ENCODE assay signal across 9 cellular contexts in the genomic region with DNA sequence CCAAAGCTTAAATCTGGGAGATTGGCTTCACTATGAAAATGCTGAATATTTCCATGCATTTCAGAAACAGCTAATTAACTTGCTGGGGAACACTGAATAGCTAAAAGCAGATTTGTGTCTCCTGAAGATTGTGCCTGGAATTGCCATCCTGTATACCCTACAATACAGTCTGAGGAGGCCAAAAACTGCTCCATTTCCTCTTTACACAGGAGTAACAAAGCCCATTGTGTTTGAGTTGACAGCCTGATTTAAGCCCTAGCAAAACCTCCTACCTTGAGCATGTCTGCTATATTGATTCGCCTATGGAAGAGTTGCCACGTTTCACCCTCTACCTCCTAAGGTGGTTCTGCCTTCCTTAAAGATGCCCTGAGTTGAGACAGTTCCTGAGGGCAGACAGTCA. TPM values are rescaled to one million over a fixed set of nuclear protein-coding genes. Genes with fewer than 3 reads are reported as not detected.
A peak's percentile ranks its signal among the peaks of the same experiment; 100 is the strongest.
DNase-seq lines count a peak whose midpoint lies in the region; ATAC-seq, FAIRE-seq and TF ChIP-seq lines count a peak whose summit lies in the region.
"Had no signal": no experiment of that assay in that cellular context is flagged by ENCODE, and none has a peak within 500 bp of the region (broad histone marks: within the 10 kb centered on the region; RNA-seq: fewer than 3 reads in every experiment).

No MANE protein-coding gene starts in this region.

- peak overlapping the region; percentile 100 for H3K4me3 Mint-ChIP-seq in Caco-2 (ENCODE audit: unreplicated experiment)

- H3K4me2 ChIP-seq in KMS-11: peak overlapping the region; percentile 67
- H3K4me2 ChIP-seq in neural cell (ENCODE audit: low read length): peak overlapping the region; percentile 68

- peaks cover 5% of the 10 kb centered on the region for H3F3A ChIP-seq in neural cell (ENCODE audit: insufficient read depth, low read length, poor library complexity, severe bottlenecking)

- H3K27me3 Mint-ChIP-seq in Caco-2 (ENCODE audit: insufficient read depth, unreplicated experiment): peaks cover 3% of the 10 kb centered on the region

- H3K4me1 Mint-ChIP-seq in Caco-2 (ENCODE audit: low read depth, unreplicated experiment): no peaks in the 10 kb centered on the region

- H3K27me3 ChIP-seq in Caco-2 (replicated peaks; ENCODE audit: control insufficient read depth, insufficient read depth, low read length) (no peaks in the 10 kb centered on the region), KMS-11 (ENCODE audit: insufficient read depth, low read depth) (0 out of 2 replicates have a peak, but pooled peaks cover 3% of the 10 kb centered on the region), ascending aorta (no peaks in the 10 kb centered on the region), neural cell (ENCODE audit: insufficient read depth, low read depth, low read length) (no peaks in the 10 kb centered on the region)

- no peak for FAIRE-seq in HTR-8/SVneo (lab: Jason Lieb, UNC)

- H3K9me3 ChIP-seq in Caco-2 (no peaks in the 10 kb centered on the region), ascending aorta (no peaks in the 10 kb centered on the region), neural cell (ENCODE audit: low read length) (no peaks in the 10 kb centered on the region)

- no TSS peak for BruUV-seq in Caco-2 (replicated peaks; lab: Mats Ljungman, UMichigan)

- H3K9ac ChIP-seq in KMS-11 (no peak overlapping the region), neural cell (ENCODE audit: low read length) (peak overlapping the region; percentile 98)

- intact Hi-C loops in Caco-2 (cut with micrococcal nuclease; ENCODE audit: unreplicated experiment): loop anchor here (2.0 kb wide), 1 partner anchor 97 kb away; no protein-coding TSS in a partner anchor
- intact Hi-C loops in ascending aorta (cut with DNase I): loop anchor here (2.0 to 10.0 kb wide), 7 partner anchors 41 to 639 kb away; a partner anchor contains a TSS

- H3K9me3 Mint-ChIP-seq in Caco-2 (ENCODE audit: unreplicated experiment): no peaks in the 10 kb centered on the region

- no peaks in the 10 kb centered on the region for H3K36me3 ChIP-seq in Caco-2 (ENCODE audit: control insufficient read depth, insufficient read depth, low read length)
- H3K36me3 ChIP-seq in KMS-11 (ENCODE audit: insufficient read depth): no peaks in the 10 kb centered on the region
- H3K36me3 ChIP-seq in ascending aorta: no peaks in the 10 kb centered on the region
- no peaks in the 10 kb centered on the region for H3K36me3 ChIP-seq in neural cell (ENCODE audit: insufficient read depth, low read length)

- no peak for TF ChIP-seq CTCF in Caco-2 (IDR thresholded peaks at IDR 0.05; ENCODE audit: insufficient read depth in 1 of 2, low read depth in 1 of 2, low read length in 1 of 2, severe bottlenecking in 1 of 2, unreplicated experiment in 1 of 2)
- no peak for TF ChIP-seq CTCF in KMS-11 (conservative IDR thresholded peaks at IDR 0.05; ENCODE audit: low read depth, low read length)
- TF ChIP-seq CTCF in ascending aorta (IDR thresholded peaks at IDR 0.05): no peak
- TF ChIP-seq CTCF in neural cell (IDR thresholded peaks at IDR 0.05; ENCODE audit: poor library complexity, severe bottlenecking): no peak

- CTCF ChIA-PET in Caco-2 (lab: Charles Lee): no interaction called here

- no peak overlapping the region for H2AFZ ChIP-seq in KMS-11 (ENCODE audit: low read depth)
- peak overlapping the region; percentile 25 for H2AFZ ChIP-seq in neural cell (ENCODE audit: low read depth, low read length)

- no peak for TF ChIP-seq RAD21 in neural cell (conservative IDR thresholded peaks at IDR 0.05)

- no peak overlapping the region for H3K4me3 ChIP-seq in Caco-2 (ENCODE audit: low read depth, low read length)
- H3K4me3 ChIP-seq in KMS-11 (IDR thresholded peaks at IDR 0.05; ENCODE audit: insufficient read depth, low read depth, low read length): no peak overlapping the region
- no peak overlapping the region for H3K4me3 ChIP-seq in ascending aorta
- peak overlapping the region; percentile 83 for H3K4me3 ChIP-seq in neural cell (ENCODE audit: low read length)

- H3K27ac Mint-ChIP-seq in Caco-2 (ENCODE audit: unreplicated experiment): no peak overlapping the region

- H3K4me1 ChIP-seq in Caco-2 (no peaks in the 10 kb centered on the region), KMS-11 (ENCODE audit: low read depth, poor library complexity, severe bottlenecking) (peaks cover 50% of the 10 kb centered on the region), ascending aorta (peaks cover 5 to 16% of the 10 kb centered on the region in 2 donors)

- ATAC-seq in GM19035 (IDR thresholded peaks at IDR 0.05; ENCODE audit: unreplicated experiment): no peak
- ATAC-seq in HG03442 (IDR thresholded peaks at IDR 0.05; ENCODE audit: unreplicated experiment): no peak

- POLR2A ChIA-PET in Caco-2 (lab: Charles Lee): no interaction called here

- H3K79me2 ChIP-seq in KMS-11 (ENCODE audit: insufficient read depth, low read depth) (no peaks in the 10 kb centered on the region), neural cell (replicated peaks; ENCODE audit: insufficient read depth, low read length) (peaks cover 33% of the 10 kb centered on the region)

- DNase-seq in Caco-2 (no peak), ascending aorta (ENCODE audit: low spot score in 2 of 2) (no peak), HTR-8/SVneo (ENCODE audit: insufficient read length, low spot score) (no peak), ureter (ENCODE audit: low spot score) (no peak)
- DNase-seq: stimulated activated CD4-positive, alpha-beta T cell treated with anti-CD3 and anti-CD28 coated beads, Interleukin-4, amount 100 ng/mL, for 1 hour had no signal

- no peak for TF ChIP-seq EP300 in neural cell (conservative IDR thresholded peaks at IDR 0.05; ENCODE audit: poor library complexity, severe bottlenecking)

- H4K20me1 ChIP-seq in KMS-11 (ENCODE audit: insufficient read depth) (no peaks in the 10 kb centered on the region), neural cell (ENCODE audit: insufficient read depth) (peaks cover 2% of the 10 kb centered on the region)

- H3K27ac ChIP-seq in KMS-11: no peak overlapping the region
- peak overlapping the region; percentile 90 to 97 for H3K27ac ChIP-seq in ascending aorta
- H3K27ac ChIP-seq in neural cell (ENCODE audit: low read length): peak overlapping the region; percentile 98

- H3K9me2 ChIP-seq in neural cell (ENCODE audit: insufficient read depth, low read length): no peaks in the 10 kb centered on the region

- H3K36me3 Mint-ChIP-seq in Caco-2 (ENCODE audit: insufficient read depth, unreplicated experiment): peaks cover 14% of the 10 kb centered on the region

TF ChIP-seq in neural cell, 6 proteins besides CTCF, POLR2A, EP300 and RAD21:
- TF ChIP-seq MXI1 (conservative IDR thresholded peaks at IDR 0.05; ENCODE audit: poor library complexity, severe bottlenecking) (no peak), TAF1 (IDR thresholded peaks at IDR 0.05; ENCODE audit: low read depth) (no peak), SMC3 (conservative IDR thresholded peaks at IDR 0.05; ENCODE audit: poor library complexity) (no peak), POLR2AphosphoS5 (IDR thresholded peaks at IDR 0.05) (no peak), EZH2 (IDR thresholded peaks at IDR 0.05; ENCODE audit: borderline replicate concordance, insufficient read depth, low read length, poor library complexity, severe bottlenecking) (no peak)
- TF ChIP-seq, protein P1, sequence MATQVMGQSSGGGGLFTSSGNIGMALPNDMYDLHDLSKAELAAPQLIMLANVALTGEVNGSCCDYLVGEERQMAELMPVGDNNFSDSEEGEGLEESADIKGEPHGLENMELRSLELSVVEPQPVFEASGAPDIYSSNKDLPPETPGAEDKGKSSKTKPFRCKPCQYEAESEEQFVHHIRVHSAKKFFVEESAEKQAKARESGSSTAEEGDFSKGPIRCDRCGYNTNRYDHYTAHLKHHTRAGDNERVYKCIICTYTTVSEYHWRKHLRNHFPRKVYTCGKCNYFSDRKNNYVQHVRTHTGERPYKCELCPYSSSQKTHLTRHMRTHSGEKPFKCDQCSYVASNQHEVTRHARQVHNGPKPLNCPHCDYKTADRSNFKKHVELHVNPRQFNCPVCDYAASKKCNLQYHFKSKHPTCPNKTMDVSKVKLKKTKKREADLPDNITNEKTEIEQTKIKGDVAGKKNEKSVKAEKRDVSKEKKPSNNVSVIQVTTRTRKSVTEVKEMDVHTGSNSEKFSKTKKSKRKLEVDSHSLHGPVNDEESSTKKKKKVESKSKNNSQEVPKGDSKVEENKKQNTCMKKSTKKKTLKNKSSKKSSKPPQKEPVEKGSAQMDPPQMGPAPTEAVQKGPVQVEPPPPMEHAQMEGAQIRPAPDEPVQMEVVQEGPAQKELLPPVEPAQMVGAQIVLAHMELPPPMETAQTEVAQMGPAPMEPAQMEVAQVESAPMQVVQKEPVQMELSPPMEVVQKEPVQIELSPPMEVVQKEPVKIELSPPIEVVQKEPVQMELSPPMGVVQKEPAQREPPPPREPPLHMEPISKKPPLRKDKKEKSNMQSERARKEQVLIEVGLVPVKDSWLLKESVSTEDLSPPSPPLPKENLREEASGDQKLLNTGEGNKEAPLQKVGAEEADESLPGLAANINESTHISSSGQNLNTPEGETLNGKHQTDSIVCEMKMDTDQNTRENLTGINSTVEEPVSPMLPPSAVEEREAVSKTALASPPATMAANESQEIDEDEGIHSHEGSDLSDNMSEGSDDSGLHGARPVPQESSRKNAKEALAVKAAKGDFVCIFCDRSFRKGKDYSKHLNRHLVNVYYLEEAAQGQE (IDR thresholded peaks at IDR 0.05; ENCODE audit: borderline replicate concordance): no peak

RNA-seq across cellular contexts. Expression of a gene that starts 1.5 kb away (rescaled TPM):
- 2.2 and 3.6 TPM in 2 replicates for total RNA-seq in Caco-2 (2022)
- 33.1 TPM for total RNA-seq in ascending aorta
- 119 and 125 TPM in 2 replicates for polyA plus RNA-seq in neural cell
- polyA minus RNA-seq in neural cell: 282 and 322 TPM in 2 replicates
- total RNA-seq in ureter: 55.8 TPM

RNA-seq across cellular contexts. Expression of a gene that starts 40.9 kb away (rescaled TPM):
- total RNA-seq in Caco-2 (2022) (0.34 and 0.44 TPM in 2 replicates), ascending aorta (8.9 TPM), ureter (144 TPM)
- 0.62 and 0.96 TPM in 2 replicates for polyA plus RNA-seq in neural cell
- not detected in 2 replicates for polyA minus RNA-seq in neural cell

RNA-seq across cellular contexts. Expression of a gene that starts 42.3 kb away (rescaled TPM):
- not detected in 2 replicates for total RNA-seq in Caco-2 (2022)
- total RNA-seq in ascending aorta: not detected
- not detected in 2 replicates for polyA plus RNA-seq in neural cell
- polyA minus RNA-seq in neural cell: not detected in 2 replicates
- not detected for total RNA-seq in ureter

Comparison
In these comparisons a context has a peak if more than half of its experiments do, and no peak if none do; other contexts are left out.
1. RNA of a gene that starts 40.9 kb away (total RNA-seq): 144 TPM in ureter (single experiment); 8.9 TPM in ascending aorta (single experiment) and 0.34 to 0.44 TPM in Caco-2; every median in the first group is over 10 times any median in the second.